Comparison of ENCODE assay signal across 9 cellular contexts in genomic region chr11:9137293-9138132, GRCh38. TPM values are rescaled to one million over a fixed set of nuclear protein-coding genes. Genes with fewer than 3 reads are reported as not detected.
A peak's percentile ranks its signal among the peaks of the same experiment; 100 is the strongest.
DNase-seq lines count a peak whose midpoint lies in the region; ATAC-seq, FAIRE-seq and TF ChIP-seq lines count a peak whose summit lies in the region.
"Had no signal": no experiment of that assay in that cellular context is flagged by ENCODE, and none has a peak within 500 bp of the region (broad histone marks: within the 10 kb centered on the region; RNA-seq: fewer than 3 reads in every experiment).

No MANE protein-coding gene starts in this region.

- ATAC-seq in DND-41 (ENCODE audit: insufficient read depth, low read depth) (peak; percentile 95), GM21786 (IDR thresholded peaks at IDR 0.05; ENCODE audit: unreplicated experiment) (peak; percentile 90), gastroesophageal sphincter (peak; percentile 90), pancreas (peak; percentile 87 to 96 (median 95)), upper lobe of left lung (ENCODE audit: low FRiP score in 2 of 2) (peak; percentile 95 to 96)

- H3K9ac ChIP-seq in DND-41 (ENCODE audit: low read depth, low read length) (no peak overlapping the region), MM.1S (ENCODE audit: low read length) (no peak overlapping the region)

- no peaks in the 10 kb centered on the region for H3K9me2 ChIP-seq in MM.1S (replicated peaks; ENCODE audit: insufficient read depth, low read length)

- H3K4me3 ChIP-seq in DND-41 (ENCODE audit: low read depth in 1 of 2, low read length in 2 of 2) (no peak overlapping the region), MM.1S (ENCODE audit: low read length) (no peak overlapping the region), gastroesophageal sphincter (no peak overlapping the region), pancreas (no peak overlapping the region), upper lobe of left lung (no peak overlapping the region)

- no peaks in the 10 kb centered on the region for H3F3A ChIP-seq in MM.1S (ENCODE audit: insufficient read depth, low read length)

- H3K36me3 ChIP-seq in DND-41 (ENCODE audit: insufficient read depth, low read length) (no peaks in the 10 kb centered on the region), MM.1S (replicated peaks; ENCODE audit: insufficient read depth, low read length) (no peaks in the 10 kb centered on the region), gastroesophageal sphincter (peaks cover 0 to 56% of the 10 kb centered on the region in 2 donors), pancreas (peaks cover 0 to 19% (median 0%) of the 10 kb centered on the region in 3 donors), upper lobe of left lung (peaks cover 4 to 41% (median 25%) of the 10 kb centered on the region in 4 donors)

- TF ChIP-seq EP300 in gastroesophageal sphincter (IDR thresholded peaks at IDR 0.05) (no peak), upper lobe of left lung (IDR thresholded peaks at IDR 0.05) (no peak)

- peaks cover 15% of the 10 kb centered on the region for H3K4me1 ChIP-seq in DND-41 (ENCODE audit: insufficient read depth, low read length)
- no peaks in the 10 kb centered on the region for H3K4me1 ChIP-seq in MM.1S (ENCODE audit: low read length)
- H3K4me1 ChIP-seq in gastroesophageal sphincter: peaks cover 0 to 31% (median 2%) of the 10 kb centered on the region in 3 donors
- peaks cover 32 to 46% (median 41%) of the 10 kb centered on the region in 3 donors for H3K4me1 ChIP-seq in pancreas
- H3K4me1 ChIP-seq in upper lobe of left lung: peaks cover 23 to 33% (median 27%) of the 10 kb centered on the region in 4 donors

- H3K9me3 ChIP-seq in DND-41 (ENCODE audit: insufficient read depth, low read length, severe bottlenecking) (no peaks in the 10 kb centered on the region), MM.1S (replicated peaks; ENCODE audit: insufficient read depth, low read length) (no peaks in the 10 kb centered on the region), gastroesophageal sphincter (no peaks in the 10 kb centered on the region), pancreas (no peaks in the 10 kb centered on the region), upper lobe of left lung (no peaks in the 10 kb centered on the region)

- no peak overlapping the region for H2AFZ ChIP-seq in DND-41 (ENCODE audit: low read depth, low read length)
- H2AFZ ChIP-seq in MM.1S (ENCODE audit: low read length): 0 out of 2 replicates have a peak overlapping the region, but pooled peaks have one; percentile 17

- peak; percentile 96 for TF ChIP-seq CTCF in DND-41 (IDR thresholded peaks at IDR 0.05; ENCODE audit: borderline replicate concordance, extremely low read depth, low read length, poor library complexity, severe bottlenecking)
- TF ChIP-seq CTCF in MM.1S (IDR thresholded peaks at IDR 0.05; ENCODE audit: low read length): peak; percentile 98
- TF ChIP-seq CTCF in gastroesophageal sphincter (IDR thresholded peaks at IDR 0.05): peak; percentile 89 to 98 (median 90)
- TF ChIP-seq CTCF in pancreas (IDR thresholded peaks at IDR 0.05): peak; percentile 76 to 90 (median 84)
- peak; percentile 89 to 96 (median 94) for TF ChIP-seq CTCF in upper lobe of left lung (IDR thresholded peaks at IDR 0.05)

- intact Hi-C loops in pancreas (cut with DNase I): loop anchor here in 1 of 3 donors (5.0 kb wide), 1 partner anchor 120 kb away; no protein-coding TSS in a partner anchor

- H3K4me2 ChIP-seq in DND-41 (ENCODE audit: insufficient read depth, low read length) (no peak overlapping the region), MM.1S (ENCODE audit: low read depth, low read length) (peak overlapping the region; percentile 44; the same call in 1 of the 2 replicates)

- TF ChIP-seq POLR2A in gastroesophageal sphincter (IDR thresholded peaks at IDR 0.05): no peak
- TF ChIP-seq POLR2A in upper lobe of left lung (IDR thresholded peaks at IDR 0.05): no peak

- 8 to 43% methylated on average over 3 to 8 of the region's 10 CpGs for WGBS in gastroesophageal sphincter (ENCODE audit: low coverage in 1 of 2), 2 donors
- 6 to 9% methylated on average over 10 of the region's 10 CpGs for WGBS in pancreas, 2 donors
- 14 to 22% methylated on average over 10 of the region's 10 CpGs for WGBS in upper lobe of left lung, 2 donors

- H3K27me3 ChIP-seq in DND-41 (ENCODE audit: insufficient read depth, low read length, poor library complexity) (no peaks in the 10 kb centered on the region), MM.1S (replicated peaks; ENCODE audit: insufficient read depth, low read length) (no peaks in the 10 kb centered on the region), gastroesophageal sphincter (no peaks in the 10 kb centered on the region), pancreas (no peaks in the 10 kb centered on the region), upper lobe of left lung (no peaks in the 10 kb centered on the region)

- FAIRE-seq in pancreas (lab: Jason Lieb, UNC): no peak
- FAIRE-seq: frontal cortex had no signal

- DNase-seq in DND-41: peak; percentile 68
- peak; percentile 54 for DNase-seq in MM.1S
- DNase-seq in SHP77 treated with DMSO at 0.1 percent for 48 hours (lab: John Stamatoyannopoulos, UW): peak; percentile 46
- peak; percentile 33 to 60 (median 44) for DNase-seq in activated naive CD4-positive, alpha-beta T cell (lab: John Stamatoyannopoulos, UW)
- DNase-seq in pancreas: peak; percentile 72 to 90 (median 82)
- peak; percentile 78 to 93 for DNase-seq in upper lobe of left lung

- no peaks in the 10 kb centered on the region for H3K79me2 ChIP-seq in DND-41 (ENCODE audit: insufficient read depth, low read length)
- H3K79me2 ChIP-seq in MM.1S (ENCODE audit: low read length): no peaks in the 10 kb centered on the region

- H4K20me1 ChIP-seq in DND-41 (ENCODE audit: insufficient read depth, low read length) (no peaks in the 10 kb centered on the region), MM.1S (ENCODE audit: insufficient read depth, low read length) (no peaks in the 10 kb centered on the region)

- no peak overlapping the region for H3K27ac ChIP-seq in DND-41 (ENCODE audit: low read length)
- H3K27ac ChIP-seq in MM.1S (ENCODE audit: low read length): no peak overlapping the region
- H3K27ac ChIP-seq in gastroesophageal sphincter: peak overlapping the region in 3 of 4 donors; percentile 57 to 68 (median 65)
- peak overlapping the region; percentile 48 to 89 (median 73) for H3K27ac ChIP-seq in pancreas
- H3K27ac ChIP-seq in upper lobe of left lung: peak overlapping the region; percentile 48 to 57 (median 53)

RNA-seq across cellular contexts. Expression of gene SCUBE2, which starts 46.1 kb away (rescaled TPM):
- total RNA-seq in gastroesophageal sphincter (10 to 100 TPM in 1 of 4 donors, 1 to 10 TPM in 2, under 1 TPM in 1; 0.78 to 13.1 (median 5.0) TPM), pancreas (10 to 100 TPM in 3 of 6 donors, 1 to 10 TPM in 3; 7.1 to 33.8 (median 16.5) TPM), upper lobe of left lung (1 to 10 TPM; 2.2 to 8.4 (median 4.4) TPM)
- polyA plus RNA-seq in pancreas: 10 to 100 TPM in 1 of 2 donors, 1 to 10 TPM in 1; 3.8 to 28.0 TPM

Comparison
In these comparisons a context has a peak if more than half of its experiments do, and no peak if none do; other contexts are left out.
1. H3K27ac ChIP-seq: peak in gastroesophageal sphincter (3 of 4), pancreas (4 of 4) and upper lobe of left lung (4 of 4); none in DND-41 (single experiment) and MM.1S (single experiment).
2. Peak in every context shown above with its lines, with median percentiles within 50 percentile points of each other: ATAC-seq, DNase-seq and CTCF ChIP-seq.